In genomic region chr9:94860678-94861588, GRCh38 we compare ENCODE assay signal across 1 cellular context.
TF ChIP-seq lines count a peak whose summit lies in the region.

No MANE protein-coding gene starts in this region.

TF ChIP-seq in GM12878, 131 proteins besides CTCF, POLR2A, EP300 and RAD21 (continued from another document and continues in another):
- TF ChIP-seq MLLT1 (IDR thresholded peaks at IDR 0.05) = peak; percentile 95
- TF ChIP-seq MEF2A (IDR thresholded peaks at IDR 0.05; ENCODE audit: insufficient read depth, low read depth, low read length) = peak; percentile 59; the same call in 1 of the 2 replicates
- peak; percentile 90 for TF ChIP-seq NBN (IDR thresholded peaks at IDR 0.05)
- TF ChIP-seq ZNF217 (IDR thresholded peaks at IDR 0.05) = peak; percentile 73
- peak; percentile 94 for TF ChIP-seq ZNF687 (IDR thresholded peaks at IDR 0.05)
- TF ChIP-seq ZBTB4 (CRISPR knock-in tag; IDR thresholded peaks at IDR 0.05) = no peak
- TF ChIP-seq POU2F2 (IDR thresholded peaks at IDR 0.05; ENCODE audit: borderline replicate concordance, low read depth, low read length) = peak; percentile 99
- peak; percentile 57; the same call in 1 of the 2 replicates for TF ChIP-seq GABPA (IDR thresholded peaks at IDR 0.05; ENCODE audit: low read depth)
- peak; percentile 85 for TF ChIP-seq ZSCAN29 (IDR thresholded peaks at IDR 0.05)
- peak; percentile 95 for TF ChIP-seq KLF5 (IDR thresholded peaks at IDR 0.05; ENCODE audit: partially characterized antibody)
- TF ChIP-seq PKNOX1 (IDR thresholded peaks at IDR 0.05) = peak; percentile 64; the same call in 1 of the 2 replicates
- TF ChIP-seq RELB (IDR thresholded peaks at IDR 0.05; ENCODE audit: low read depth) = peak; percentile 82
- no peak for TF ChIP-seq RB1 (IDR thresholded peaks at IDR 0.05; ENCODE audit: borderline replicate concordance)
- peak; percentile 95 for TF ChIP-seq CREM (IDR thresholded peaks at IDR 0.05; ENCODE audit: low read depth)
- TF ChIP-seq STAT1 (conservative IDR thresholded peaks at IDR 0.05) = no peak
- peak; percentile 88 for TF ChIP-seq ATF7 (IDR thresholded peaks at IDR 0.05; ENCODE audit: low read depth)
- peak in 1 of 2 experiments; percentile 86; a peak in 2 of 4 replicates for TF ChIP-seq ETV6 (conservative IDR thresholded peaks at IDR 0.05 in 1 of 2, IDR thresholded peaks at IDR 0.05 in 1 of 2; ENCODE audit: borderline replicate concordance in 1 of 2, low read depth in 1 of 2)
- TF ChIP-seq JUNB (IDR thresholded peaks at IDR 0.05) = peak; percentile 36
- peak; percentile 53; the same call in 1 of the 2 replicates for TF ChIP-seq ZNF24 (IDR thresholded peaks at IDR 0.05)
- peak; percentile 7; the same call in 1 of the 2 replicates for TF ChIP-seq IRF4 (IDR thresholded peaks at IDR 0.05; ENCODE audit: low read depth, low read length)
- peak; percentile 88 for TF ChIP-seq TCF7 (IDR thresholded peaks at IDR 0.05; ENCODE audit: borderline replicate concordance)
- peak; percentile 25; the same call in 1 of the 2 replicates for TF ChIP-seq SMC3 (IDR thresholded peaks at IDR 0.05; ENCODE audit: borderline replicate concordance, low read length)
- no peak for TF ChIP-seq BCLAF1 (IDR thresholded peaks at IDR 0.05)
- peak; percentile 51; the same call in 1 of the 2 replicates for TF ChIP-seq NFXL1 (IDR thresholded peaks at IDR 0.05; ENCODE audit: borderline replicate concordance)
- 0 out of 2 replicates have a peak, but pooled peaks have one; percentile 37 for TF ChIP-seq NR2C1 (IDR thresholded peaks at IDR 0.05)
- no peak for TF ChIP-seq HCFC1 (IDR thresholded peaks at IDR 0.05; ENCODE audit: low read length)
- peak; percentile 89 for TF ChIP-seq CREB1 (IDR thresholded peaks at IDR 0.05; ENCODE audit: low read depth)
- TF ChIP-seq ZBTB40 (IDR thresholded peaks at IDR 0.05; ENCODE audit: borderline replicate concordance) = peak; percentile 35; the same call in 1 of the 2 replicates
- 0 out of 2 replicates have a peak, but pooled peaks have one; percentile 57 for TF ChIP-seq LARP7 (IDR thresholded peaks at IDR 0.05)
- TF ChIP-seq ZNF207 (IDR thresholded peaks at IDR 0.05; ENCODE audit: borderline replicate concordance) = no peak
- TF ChIP-seq ZNF592 (IDR thresholded peaks at IDR 0.05) = peak; percentile 95; the same call in 1 of the 2 replicates
- peak; percentile 99 for TF ChIP-seq RUNX3 (IDR thresholded peaks at IDR 0.05; ENCODE audit: low read length)
- TF ChIP-seq BACH1 (IDR thresholded peaks at IDR 0.05; ENCODE audit: borderline replicate concordance) = peak; percentile 88
- peak; percentile 97 for TF ChIP-seq EED (IDR thresholded peaks at IDR 0.05; ENCODE audit: low read depth)
